ENCODE assay signal across 8 cellular contexts in genomic region chr1:41622859-41623732, GRCh38.
A peak's percentile ranks its signal among the peaks of the same experiment; 100 is the strongest.
DNase-seq lines count a peak whose midpoint lies in the region; ATAC-seq and TF ChIP-seq lines count a peak whose summit lies in the region.

No MANE protein-coding gene starts in this region.

- no peaks in the 10 kb centered on the region for H3K27me3 Mint-ChIP-seq in stimulated activated naive CD8-positive, alpha-beta T cell treated with anti-CD3 and anti-CD28 coated beads, Interleukin-15, Interleukin-2, amounts not matched to agents 100 ng/mL and 50 ng/mL, for 24 hours
- no peaks in the 10 kb centered on the region for H3K27me3 Mint-ChIP-seq in activated CD4-positive, alpha-beta memory T cell treated with anti-CD3 and anti-CD28 coated beads, Interleukin-2, amount 10 ng/mL, durations not matched to agents 7 days and 5 days

- H3K4me1 Mint-ChIP-seq in stimulated activated naive CD8-positive, alpha-beta T cell treated with anti-CD3 and anti-CD28 coated beads, Interleukin-15, Interleukin-2, amounts not matched to agents 100 ng/mL and 50 ng/mL, for 24 hours (ENCODE audit: low read depth): peaks cover 70% of the 10 kb centered on the region
- peaks cover 49% of the 10 kb centered on the region for H3K4me1 Mint-ChIP-seq in activated CD4-positive, alpha-beta memory T cell treated with anti-CD3 and anti-CD28 coated beads, Interleukin-2, amount 10 ng/mL, durations not matched to agents 7 days and 5 days

- no peak overlapping the region for H3K27ac ChIP-seq in WERI-Rb-1

- no peak for TF ChIP-seq CTCF in WERI-Rb-1 (IDR thresholded peaks at IDR 0.05; ENCODE audit: low read depth, low read length)

- POLR2A ChIA-PET in activated CD4-positive, alpha-beta memory T cell treated with anti-CD3 and anti-CD28 coated beads, Interleukin-2, amount 10 ng/mL, durations not matched to agents 7 days and 5 days (lab: Charles Lee): no interaction called here

- no peak for DNase-seq in stimulated activated naive CD8-positive, alpha-beta T cell treated with anti-CD3 and anti-CD28 coated beads, Interleukin-15, Interleukin-2, amounts not matched to agents 100 U/mL and 50 U/mL, for 24 hours
- DNase-seq in activated CD4-positive, alpha-beta memory T cell treated with anti-CD3 and anti-CD28 coated beads, Interleukin-2, amount 10 ng/mL, durations not matched to agents 7 days and 5 days: no peak
- no peak for DNase-seq in stimulated activated CD4-positive, alpha-beta T cell treated with anti-CD3 and anti-CD28 coated beads, Interleukin-2, amount 100 ng/mL, for 48 hours
- DNase-seq in WERI-Rb-1: no peak
- DNase-seq in NCI-H1694 (lab: John Stamatoyannopoulos, UW): no peak
- DNase-seq in G401 (ENCODE audit: low spot score): no peak

- CTCF ChIA-PET in activated CD4-positive, alpha-beta memory T cell treated with anti-CD3 and anti-CD28 coated beads, Interleukin-2, amount 10 ng/mL, durations not matched to agents 7 days and 5 days (lab: Charles Lee): no interaction called here

- no peaks in the 10 kb centered on the region for H3K9me3 Mint-ChIP-seq in stimulated activated naive CD8-positive, alpha-beta T cell treated with anti-CD3 and anti-CD28 coated beads, Interleukin-15, Interleukin-2, amounts not matched to agents 100 ng/mL and 50 ng/mL, for 24 hours
- H3K9me3 Mint-ChIP-seq in activated CD4-positive, alpha-beta memory T cell treated with anti-CD3 and anti-CD28 coated beads, Interleukin-2, amount 10 ng/mL, durations not matched to agents 7 days and 5 days: no peaks in the 10 kb centered on the region

- peaks cover 3% of the 10 kb centered on the region; the same call in 1 of the 2 replicates for H3K36me3 ChIP-seq in WERI-Rb-1

- H3K36me3 Mint-ChIP-seq in stimulated activated naive CD8-positive, alpha-beta T cell treated with anti-CD3 and anti-CD28 coated beads, Interleukin-15, Interleukin-2, amounts not matched to agents 100 ng/mL and 50 ng/mL, for 24 hours (ENCODE audit: low read depth): peaks cover 70% of the 10 kb centered on the region
- H3K36me3 Mint-ChIP-seq in activated CD4-positive, alpha-beta memory T cell treated with anti-CD3 and anti-CD28 coated beads, Interleukin-2, amount 10 ng/mL, durations not matched to agents 7 days and 5 days (ENCODE audit: low read depth): peaks cover 25% of the 10 kb centered on the region

- ATAC-seq in stimulated activated naive CD8-positive, alpha-beta T cell treated with anti-CD3 and anti-CD28 coated beads, Interleukin-15, Interleukin-2, amounts not matched to agents 100 U/mL and 50 U/mL, for 24 hours: no peak
- ATAC-seq in HG03039 (IDR thresholded peaks at IDR 0.05; ENCODE audit: unreplicated experiment): peak; percentile 56

- H3K27ac Mint-ChIP-seq in stimulated activated naive CD8-positive, alpha-beta T cell treated with anti-CD3 and anti-CD28 coated beads, Interleukin-15, Interleukin-2, amounts not matched to agents 100 ng/mL and 50 ng/mL, for 24 hours: peak overlapping the region; percentile 77
- H3K27ac Mint-ChIP-seq in activated CD4-positive, alpha-beta memory T cell treated with anti-CD3 and anti-CD28 coated beads, Interleukin-2, amount 10 ng/mL, durations not matched to agents 7 days and 5 days: peak overlapping the region; percentile 2

- H3K4me3 Mint-ChIP-seq in stimulated activated naive CD8-positive, alpha-beta T cell treated with anti-CD3 and anti-CD28 coated beads, Interleukin-15, Interleukin-2, amounts not matched to agents 100 ng/mL and 50 ng/mL, for 24 hours: peak overlapping the region; percentile 56
- no peak overlapping the region for H3K4me3 Mint-ChIP-seq in activated CD4-positive, alpha-beta memory T cell treated with anti-CD3 and anti-CD28 coated beads, Interleukin-2, amount 10 ng/mL, durations not matched to agents 7 days and 5 days

- no peaks in the 10 kb centered on the region for H3K9me3 ChIP-seq in WERI-Rb-1 (ENCODE audit: severe bottlenecking)

- no peaks in the 10 kb centered on the region for H3K27me3 ChIP-seq in WERI-Rb-1 (ENCODE audit: insufficient read depth, low read depth, severe bottlenecking)

- H3K4me3 ChIP-seq in WERI-Rb-1 (ENCODE audit: low read depth, low read length): no peak overlapping the region

- in situ Hi-C loops in G401 (cut with HindIII; ENCODE audit: low sequenced_read_pairs): no loop called here
